In genomic region chr19:18507727-18508440, GRCh38 we compare ENCODE assay signal across 9 cellular contexts. TPM values are rescaled to one million over a fixed set of nuclear protein-coding genes. Genes with fewer than 3 reads are reported as not detected.
DNase-seq lines count a peak whose midpoint lies in the region; ATAC-seq and TF ChIP-seq lines count a peak whose summit lies in the region.
"Had no signal": no experiment of that assay in that cellular context is flagged by ENCODE, and none has a peak within 500 bp of the region (broad histone marks: within the 10 kb centered on the region; RNA-seq: fewer than 3 reads in every experiment).

No MANE protein-coding gene starts in this region.

- H3K9me3 ChIP-seq in liver (ENCODE audit: control insufficient read depth in 4 of 4, low read length in 3 of 4): no peaks in the 10 kb centered on the region
- no peaks in the 10 kb centered on the region for H3K9me3 ChIP-seq in thoracic aorta

- peak; percentile 34 for TF ChIP-seq CTCF in liver (IDR thresholded peaks at IDR 0.05; ENCODE audit: low read depth, low read length, missing input control)
- TF ChIP-seq CTCF in thoracic aorta (IDR thresholded peaks at IDR 0.05): no peak

- H3K9me3 Mint-ChIP-seq in activated CD4-positive, alpha-beta T cell treated with anti-CD3 and anti-CD28 coated beads for 36 hours (ENCODE audit: low read depth): no peaks in the 10 kb centered on the region

- TF ChIP-seq POLR2A in GM18505 (IDR thresholded peaks at IDR 0.05; ENCODE audit: borderline replicate concordance, extremely low read depth, insufficient read depth, insufficient read length): no peak

- no peaks in the 10 kb centered on the region for H3K27me3 Mint-ChIP-seq in activated CD4-positive, alpha-beta T cell treated with anti-CD3 and anti-CD28 coated beads for 36 hours

- H3K36me3 Mint-ChIP-seq in activated CD4-positive, alpha-beta T cell treated with anti-CD3 and anti-CD28 coated beads for 36 hours (ENCODE audit: low read depth): no peaks in the 10 kb centered on the region

- CTCF ChIA-PET in activated CD4-positive, alpha-beta T cell treated with anti-CD3 and anti-CD28 coated beads for 36 hours (lab: Charles Lee): interaction anchor here (0.6 to 2.3 kb wide), 7 partner anchors 9 to 315 kb away, joined by 3 to 21 read pairs (median 4); partner anchors contain the start of genes ELL and MPV17L2

- WGBS in liver: 57% methylated on average over 11 of the region's 11 CpGs

- no peak for ATAC-seq in activated CD4-positive, alpha-beta T cell treated with anti-CD3 and anti-CD28 coated beads for 36 hours
- no peak for ATAC-seq in thoracic aorta (ENCODE audit: insufficient number of reproducible peaks, low FRiP score, low read depth)
- no peak for ATAC-seq in GM18505 (IDR thresholded peaks at IDR 0.05; ENCODE audit: unreplicated experiment)
- ATAC-seq in GM21423 (IDR thresholded peaks at IDR 0.05; ENCODE audit: unreplicated experiment): no peak

- H3K4me3 ChIP-seq in liver (ENCODE audit: low read depth in 1 of 3, low read length in 3 of 3) (no peak overlapping the region), thoracic aorta (no peak overlapping the region)

- peak; percentile 64 to 66 for TF ChIP-seq RAD21 in liver (IDR thresholded peaks at IDR 0.05)

- no peaks in the 10 kb centered on the region for H3K36me3 ChIP-seq in liver (ENCODE audit: control insufficient read depth in 4 of 4, insufficient read depth in 3 of 4, low read depth in 1 of 4, low read length in 3 of 4)
- H3K36me3 ChIP-seq in thoracic aorta: no peaks in the 10 kb centered on the region

- H3K27me3 ChIP-seq in liver (ENCODE audit: control insufficient read depth in 4 of 4, insufficient read depth in 4 of 4, low read length in 3 of 4) (no peaks in the 10 kb centered on the region), thoracic aorta (replicated peaks; ENCODE audit: insufficient read depth) (no peaks in the 10 kb centered on the region)

- no peak overlapping the region for H3K4me3 Mint-ChIP-seq in activated CD4-positive, alpha-beta T cell treated with anti-CD3 and anti-CD28 coated beads for 36 hours

- H3K27ac Mint-ChIP-seq in activated CD4-positive, alpha-beta T cell treated with anti-CD3 and anti-CD28 coated beads for 36 hours: peak overlapping the region; percentile 83

- peaks cover 45 to 76% (median 67%) of the 10 kb centered on the region in 4 donors for H3K4me1 ChIP-seq in liver (ENCODE audit: control insufficient read depth in 4 of 4, insufficient read depth in 4 of 4, low read length in 3 of 4)
- H3K4me1 ChIP-seq in thoracic aorta (ENCODE audit: control insufficient read depth in 1 of 2, low read depth in 2 of 2): peaks cover 64 to 94% of the 10 kb centered on the region in 2 donors

- no peak overlapping the region for H3K9ac ChIP-seq in liver (ENCODE audit: low read depth in 1 of 2, low read length in 2 of 2)

- no peak for DNase-seq in activated CD4-positive, alpha-beta T cell treated with anti-CD3 and anti-CD28 coated beads for 36 hours
- no peak for DNase-seq in activated CD4-positive, alpha-beta T cell treated with anti-CD3 and anti-CD28 coated beads, Interleukin-2, amount 50 U/mL, for 48 hours
- DNase-seq in caudate nucleus (lab: John Stamatoyannopoulos, UW): peak in 22 of 61 donors; percentile 16 to 82 (median 42)
- no peak for DNase-seq in thoracic aorta (ENCODE audit: low spot score)
- no peak for DNase-seq in posterior vena cava (ENCODE audit: low spot score)
- DNase-seq: NCI-H1105 had no signal

- POLR2A ChIA-PET in activated CD4-positive, alpha-beta T cell treated with anti-CD3 and anti-CD28 coated beads for 36 hours (lab: Charles Lee): interaction anchor here (0.5 to 1.0 kb wide), 2 partner anchors 12 to 324 kb away, joined by 3 to 5 read pairs; partner anchors contain the start of gene UPF1

- intact Hi-C loops in activated CD4-positive, alpha-beta T cell treated with anti-CD3 and anti-CD28 coated beads for 36 hours (cut with DNase I, micrococcal nuclease): loop anchor here in 1 of 2 experiments (5.0 kb wide), 1 partner anchor 36 kb away; no protein-coding TSS in a partner anchor
- intact Hi-C loops in posterior vena cava (cut with DNase I): loop anchor here in 1 of 2 donors (5.0 kb wide), 1 partner anchor 36 kb away; no protein-coding TSS in a partner anchor

- H3K4me1 Mint-ChIP-seq in activated CD4-positive, alpha-beta T cell treated with anti-CD3 and anti-CD28 coated beads for 36 hours: peaks cover 63% of the 10 kb centered on the region

- H3K27ac ChIP-seq in caudate nucleus (ENCODE audit: low read depth, low read length) (peak overlapping the region; percentile 93), liver (ENCODE audit: low read depth in 1 of 2, low read length in 2 of 2) (peak overlapping the region; percentile 67 to 88), thoracic aorta (peak overlapping the region; percentile 53 to 75)

TF ChIP-seq in liver, 16 proteins besides CTCF, POLR2A, EP300 and RAD21:
- no peak for TF ChIP-seq FOXA1 (IDR thresholded peaks at IDR 0.05)
- TF ChIP-seq GABPA (IDR thresholded peaks at IDR 0.05 in 1 of 2, conservative IDR thresholded peaks at IDR 0.05 in 1 of 2): no peak
- TF ChIP-seq YY1 (IDR thresholded peaks at IDR 0.05): peak; percentile 32
- peak; percentile 15 to 41 for TF ChIP-seq JUND (IDR thresholded peaks at IDR 0.05)
- peak; percentile 27 to 66 for TF ChIP-seq HNF4A (conservative IDR thresholded peaks at IDR 0.05)
- peak; percentile 57 for TF ChIP-seq MAX (IDR thresholded peaks at IDR 0.05)
- peak; percentile 70 for TF ChIP-seq SP1 (IDR thresholded peaks at IDR 0.05)
- TF ChIP-seq RXRA (IDR thresholded peaks at IDR 0.05): peak; percentile 89
- TF ChIP-seq ATF3 (IDR thresholded peaks at IDR 0.05): no peak
- TF ChIP-seq NR2F2 (IDR thresholded peaks at IDR 0.05): peak; percentile 82
- no peak for TF ChIP-seq FOXA2 (IDR thresholded peaks at IDR 0.05)

RNA-seq across cellular contexts. Expression of gene ELL, which starts 14.0 kb away (rescaled TPM):
- total RNA-seq in activated CD4-positive, alpha-beta T cell treated with anti-CD3 and anti-CD28 coated beads for 36 hours: 10 to 100 TPM; 20.2 to 21.4 TPM
- 10 to 100 TPM in 1 of 2 donors, 1 to 10 TPM in 1; 7.6 to 10.5 TPM for total RNA-seq in liver
- polyA plus RNA-seq in liver: 1 to 10 TPM; 4.5 to 5.6 TPM
- 10 to 100 TPM; 28.3 to 35.0 TPM for total RNA-seq in thoracic aorta
- total RNA-seq in posterior vena cava: 10 to 100 TPM; 19.5 to 20.7 TPM

RNA-seq across cellular contexts. Expression of gene FKBP8, which starts 35.5 kb away (rescaled TPM):
- total RNA-seq in activated CD4-positive, alpha-beta T cell treated with anti-CD3 and anti-CD28 coated beads for 36 hours: 100 to 1,000 TPM; 208 to 211 TPM
- 100 to 1,000 TPM in 1 of 2 donors, 10 to 100 TPM in 1; 75.8 to 225 TPM for total RNA-seq in liver
- 100 to 1,000 TPM in 1 of 2 donors, 10 to 100 TPM in 1; 59.1 to 126 TPM for polyA plus RNA-seq in liver
- 100 to 1,000 TPM; 237 to 446 TPM for total RNA-seq in thoracic aorta
- 100 to 1,000 TPM; 189 to 224 TPM for total RNA-seq in posterior vena cava

RNA-seq across cellular contexts. Expression of gene KXD1, which starts 49.8 kb away (rescaled TPM):
- total RNA-seq in activated CD4-positive, alpha-beta T cell treated with anti-CD3 and anti-CD28 coated beads for 36 hours: 100 to 1,000 TPM; 121 to 170 TPM
- total RNA-seq in liver: 10 to 100 TPM; 31.8 to 47.0 TPM
- 10 to 100 TPM; 39.9 to 53.6 TPM for polyA plus RNA-seq in liver
- 100 to 1,000 TPM in 1 of 2 donors, 10 to 100 TPM in 1; 99.6 to 174 TPM for total RNA-seq in thoracic aorta
- 10 to 100 TPM; 63.9 to 75.2 TPM for total RNA-seq in posterior vena cava
